In the genomic region with DNA sequence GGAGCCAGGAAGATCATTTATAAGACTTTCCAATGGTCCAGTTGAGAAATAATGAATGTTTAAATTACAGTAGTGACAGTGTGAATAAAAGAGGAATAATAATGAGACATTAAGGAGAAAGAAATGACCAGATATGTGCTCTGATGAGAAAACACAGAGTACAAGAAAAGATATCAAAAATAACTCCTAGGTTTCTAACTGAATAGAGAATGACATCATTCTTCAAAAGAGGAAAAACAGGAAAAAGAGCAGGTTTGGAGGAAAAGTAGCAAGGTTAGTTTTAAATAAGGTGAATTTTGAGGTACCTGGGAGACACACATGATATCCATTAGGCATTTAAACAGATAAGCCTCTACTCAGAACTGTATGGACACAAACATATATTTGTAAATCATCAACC, we compare ENCODE assay signal across 22 cellular contexts.
"Had no signal": no experiment of that assay in that cellular context is flagged by ENCODE, and none has a peak within 500 bp of the region (broad histone marks: within the 10 kb centered on the region; RNA-seq: fewer than 3 reads in every experiment).

No MANE protein-coding gene starts in this region.

- H3K27me3 Mint-ChIP-seq: activated CD4-positive, alpha-beta memory T cell treated with anti-CD3 and anti-CD28 coated beads for 36 hours; activated CD4-positive, alpha-beta T cell treated with anti-CD3 and anti-CD28 coated beads, Interleukin-2, amount 10 ng/mL, durations not matched to agents 7 days and 5 days; activated naive CD8-positive, alpha-beta T cell treated with anti-CD3 and anti-CD28 coated beads, Interleukin-2, amount 50 U/mL, for 24 hours; T-cell had no signal

- H3K4me1 ChIP-seq: ascending aorta, body of pancreas had no signal

- H3K9me3 ChIP-seq: ascending aorta, body of pancreas had no signal

- DNase-seq: activated CD4-positive, alpha-beta memory T cell treated with anti-CD3 and anti-CD28 coated beads for 36 hours; activated CD4-positive, alpha-beta T cell treated with anti-CD3 and anti-CD28 coated beads, Interleukin-2, amount 10 ng/mL, durations not matched to agents 7 days and 5 days; activated CD4-positive, CD25-positive, alpha-beta regulatory T cell; activated CD8-positive, alpha-beta memory T cell treated with anti-CD3 and anti-CD28 coated beads, Interleukin-2, amount 50 U/mL, for 4 hours; activated naive CD8-positive, alpha-beta T cell treated with anti-CD3 and anti-CD28 coated beads, Interleukin-2, amount 50 U/mL, for 24 hours; activated T-cell treated with anti-CD3 and anti-CD28 coated beads, Interleukin-2, amount 50 U/mL, for 4 hours; amniotic stem cell; body of pancreas; central memory CD4-positive, alpha-beta T cell; KG1; NCI-H1092; NCI-H1417; NCI-H1930; NCI-H226; NCI-H526; NCI-H82; T-cell had no signal

- H3K27ac ChIP-seq: ascending aorta, body of pancreas, SK-N-MC, VCaP had no signal

- H3K4me3 ChIP-seq: ascending aorta, body of pancreas, SK-N-MC had no signal

- H3K9me3 Mint-ChIP-seq: activated CD4-positive, alpha-beta memory T cell treated with anti-CD3 and anti-CD28 coated beads for 36 hours; activated CD4-positive, alpha-beta T cell treated with anti-CD3 and anti-CD28 coated beads, Interleukin-2, amount 10 ng/mL, durations not matched to agents 7 days and 5 days; activated naive CD4-positive, alpha-beta T cell treated with anti-CD3 and anti-CD28 coated beads, Interleukin-2, amount 50 U/mL, for 72 hours; activated naive CD8-positive, alpha-beta T cell treated with anti-CD3 and anti-CD28 coated beads, Interleukin-2, amount 50 U/mL, for 24 hours; activated T-cell treated with anti-CD3 and anti-CD28 coated beads, Interleukin-2, amount 50 U/mL, for 4 hours; T-cell had no signal

- H3K27me3 ChIP-seq: ascending aorta, body of pancreas had no signal

- H3K27ac Mint-ChIP-seq: activated CD4-positive, alpha-beta memory T cell treated with anti-CD3 and anti-CD28 coated beads for 36 hours; activated CD4-positive, alpha-beta T cell treated with anti-CD3 and anti-CD28 coated beads, Interleukin-2, amount 10 ng/mL, durations not matched to agents 7 days and 5 days; activated naive CD8-positive, alpha-beta T cell treated with anti-CD3 and anti-CD28 coated beads, Interleukin-2, amount 50 U/mL, for 24 hours had no signal

- ATAC-seq: activated naive CD4-positive, alpha-beta T cell treated with anti-CD3 and anti-CD28 coated beads, Interleukin-2, amount 50 U/mL, for 72 hours; activated naive CD8-positive, alpha-beta T cell treated with anti-CD3 and anti-CD28 coated beads, Interleukin-2, amount 50 U/mL, for 24 hours; activated T-cell treated with anti-CD3 and anti-CD28 coated beads, Interleukin-2, amount 50 U/mL, for 4 hours; body of pancreas; T-cell had no signal

- FAIRE-seq: bronchial epithelial cell had no signal

- H3K4me3 Mint-ChIP-seq: activated CD4-positive, alpha-beta memory T cell treated with anti-CD3 and anti-CD28 coated beads for 36 hours; activated CD4-positive, alpha-beta T cell treated with anti-CD3 and anti-CD28 coated beads, Interleukin-2, amount 10 ng/mL, durations not matched to agents 7 days and 5 days; activated naive CD8-positive, alpha-beta T cell treated with anti-CD3 and anti-CD28 coated beads, Interleukin-2, amount 50 U/mL, for 24 hours; activated T-cell treated with anti-CD3 and anti-CD28 coated beads, Interleukin-2, amount 50 U/mL, for 4 hours; T-cell had no signal

- H3K4me1 Mint-ChIP-seq: activated CD4-positive, alpha-beta T cell treated with anti-CD3 and anti-CD28 coated beads, Interleukin-2, amount 10 ng/mL, durations not matched to agents 7 days and 5 days; activated naive CD8-positive, alpha-beta T cell treated with anti-CD3 and anti-CD28 coated beads, Interleukin-2, amount 50 U/mL, for 24 hours had no signal
